ENCODE assay signal across 13 cellular contexts in genomic region chr1:82162526-82163420, GRCh38.
DNase-seq lines count a peak whose midpoint lies in the region; TF ChIP-seq lines count a peak whose summit lies in the region.
"Had no signal": no experiment of that assay in that cellular context is flagged by ENCODE, and none has a peak within 500 bp of the region (broad histone marks: within the 10 kb centered on the region; RNA-seq: fewer than 3 reads in every experiment).

No MANE protein-coding gene starts in this region.

- POLR2A ChIA-PET in HEK293 (lab: Yijun Ruan, JAX): no interaction called here

- H3K36me3 ChIP-seq in ACC112 (ENCODE audit: insufficient read depth, low read length): no peaks in the 10 kb centered on the region
- H3K36me3 ChIP-seq in HEK293 (ENCODE audit: control insufficient read depth in 2 of 2, insufficient read depth in 1 of 2, low read length in 2 of 2): no peaks in the 10 kb centered on the region
- H3K36me3 ChIP-seq in adipocyte (ENCODE audit: control insufficient read depth, insufficient read depth, low read length, severe bottlenecking): no peaks in the 10 kb centered on the region
- H3K36me3 ChIP-seq in sigmoid colon: no peaks in the 10 kb centered on the region
- H3K36me3 ChIP-seq in ascending aorta: no peaks in the 10 kb centered on the region
- H3K36me3 ChIP-seq: right atrium auricular region had no signal

- DNase-seq in adipocyte (ENCODE audit: low read depth) (peak; percentile 65), myocyte (ENCODE audit: low read depth) (peak; percentile 73), NOMO-1 treated with dmso at 0.1 percent for 144 hours (lab: John Stamatoyannopoulos, UW; ENCODE audit: unreplicated experiment) (no peak), sigmoid colon (no peak), ascending aorta (ENCODE audit: low spot score in 2 of 2) (no peak), DMS 273 (lab: John Stamatoyannopoulos, UW; ENCODE audit: unreplicated experiment) (no peak)
- DNase-seq: activated CD8-positive, alpha-beta memory T cell treated with anti-CD3 and anti-CD28 coated beads, Interleukin-2, amount 10 ng/mL, durations not matched to agents 7 days and 5 days; activated naive CD8-positive, alpha-beta T cell treated with anti-CD3 and anti-CD28 coated beads for 36 hours; NCI-H2081 treated with DMSO at 0.1 percent for 48 hours; Right ventricle myocardium superior had no signal

- H3K27me3 ChIP-seq in ACC112 (ENCODE audit: insufficient read depth, low read length) (no peaks in the 10 kb centered on the region), adipocyte (replicated peaks; ENCODE audit: control insufficient read depth, insufficient read depth, low read length) (no peaks in the 10 kb centered on the region), sigmoid colon (no peaks in the 10 kb centered on the region), ascending aorta (no peaks in the 10 kb centered on the region)
- H3K27me3 ChIP-seq: right atrium auricular region had no signal

- H3K79me2 ChIP-seq in ACC112 (ENCODE audit: control insufficient read depth, insufficient read depth, low read length, unreplicated experiment): no peaks in the 10 kb centered on the region

- intact Hi-C loops in sigmoid colon (cut with DNase I) (no loop called here), ascending aorta (cut with DNase I) (loop anchor here (5.0 kb wide), 1 partner anchor 360 kb away; the partner anchor contains the start of gene ADGRL2)

- H3K4me3 ChIP-seq in ACC112 (ENCODE audit: low read depth, low read length): no peak overlapping the region
- no peak overlapping the region for H3K4me3 ChIP-seq in HEK293 (ENCODE audit: low read depth, low read length)
- H3K4me3 ChIP-seq in adipocyte (ENCODE audit: low read length): no peak overlapping the region
- no peak overlapping the region for H3K4me3 ChIP-seq in sigmoid colon
- H3K4me3 ChIP-seq in ascending aorta: no peak overlapping the region
- H3K4me3 ChIP-seq: right atrium auricular region had no signal

- WGBS in sigmoid colon, 2 donors: 83 to 86% methylated on average over 7 of the region's 7 CpGs

- TF ChIP-seq EP300 in sigmoid colon (IDR thresholded peaks at IDR 0.05): no peak

- H2AFZ ChIP-seq in ACC112 (ENCODE audit: low read length, unreplicated experiment): peak overlapping the region; percentile 93

- TF ChIP-seq POLR2A in sigmoid colon (IDR thresholded peaks at IDR 0.05): no peak

- H3K27ac ChIP-seq in ACC112 (ENCODE audit: low read depth, low read length) (no peak overlapping the region), HEK293 (ENCODE audit: extremely low read depth, low read depth, low read length) (no peak overlapping the region), sigmoid colon (no peak overlapping the region), ascending aorta (no peak overlapping the region)
- H3K27ac ChIP-seq: right atrium auricular region had no signal

- CTCF ChIA-PET in HEK293 (lab: Yijun Ruan, JAX): no interaction called here

- H3K9ac ChIP-seq in adipocyte (ENCODE audit: low read length): no peak overlapping the region

- H3K9me3 ChIP-seq in HEK293 (ENCODE audit: control insufficient read depth, insufficient read depth, low read depth, low read length): no peaks in the 10 kb centered on the region
- no peaks in the 10 kb centered on the region for H3K9me3 ChIP-seq in adipocyte (ENCODE audit: control insufficient read depth, low read length)
- H3K9me3 ChIP-seq in sigmoid colon: no peaks in the 10 kb centered on the region
- no peaks in the 10 kb centered on the region for H3K9me3 ChIP-seq in ascending aorta
- H3K9me3 ChIP-seq: right atrium auricular region had no signal

- no peak for TF ChIP-seq CTCF in HEK293 (tag by site-specific recombination; IDR thresholded peaks at IDR 0.05)
- no peak for TF ChIP-seq CTCF in sigmoid colon (IDR thresholded peaks at IDR 0.05)
- no peak for TF ChIP-seq CTCF in ascending aorta (IDR thresholded peaks at IDR 0.05)

- peaks cover 6% of the 10 kb centered on the region for H3K4me1 ChIP-seq in ACC112 (ENCODE audit: control insufficient read depth, insufficient read depth, low read length, unreplicated experiment)
- no peaks in the 10 kb centered on the region; the same call in 1 of the 2 replicates for H3K4me1 ChIP-seq in HEK293 (ENCODE audit: control insufficient read depth, insufficient read depth, low read length)
- peaks cover 24% of the 10 kb centered on the region for H3K4me1 ChIP-seq in adipocyte (ENCODE audit: control insufficient read depth, insufficient read depth, low read length)
- H3K4me1 ChIP-seq in sigmoid colon: peaks cover 0 to 12% (median 5%) of the 10 kb centered on the region in 4 donors
- no peaks in the 10 kb centered on the region for H3K4me1 ChIP-seq in ascending aorta
- H3K4me1 ChIP-seq: right atrium auricular region had no signal

TF ChIP-seq in HEK293, 187 proteins besides CTCF, POLR2A, EP300 and RAD21:
- TF ChIP-seq ZNF174 (tag by site-specific recombination; IDR thresholded peaks at IDR 0.05) (no peak), ZNF24 (tag by site-specific recombination; IDR thresholded peaks at IDR 0.05) (no peak), ZNF670 (tag by site-specific recombination; IDR thresholded peaks at IDR 0.05; ENCODE audit: low read depth) (no peak), SCRT2 (tag by site-specific recombination; IDR thresholded peaks at IDR 0.05) (peak; percentile 20; the same call in 1 of the 2 replicates), PRDM6 (tag by site-specific recombination; IDR thresholded peaks at IDR 0.05) (no peak), ELK4 (IDR thresholded peaks at IDR 0.05; ENCODE audit: borderline replicate concordance, low read depth, low read length) (no peak), ZNF785 (tag by site-specific recombination; IDR thresholded peaks at IDR 0.05) (no peak), ZNF658 (tag by site-specific recombination; IDR thresholded peaks at IDR 0.05) (no peak)

Comparison
In these comparisons a context has a peak if more than half of its experiments do, and no peak if none do; other contexts are left out.
1. DNase-seq: peak in adipocyte (single experiment) and myocyte (single experiment); none in NOMO-1 treated with dmso at 0.1 percent for 144 hours (single experiment), sigmoid colon (single experiment), ascending aorta (0 of 2) and DMS 273 (single experiment).